In the genomic region with DNA sequence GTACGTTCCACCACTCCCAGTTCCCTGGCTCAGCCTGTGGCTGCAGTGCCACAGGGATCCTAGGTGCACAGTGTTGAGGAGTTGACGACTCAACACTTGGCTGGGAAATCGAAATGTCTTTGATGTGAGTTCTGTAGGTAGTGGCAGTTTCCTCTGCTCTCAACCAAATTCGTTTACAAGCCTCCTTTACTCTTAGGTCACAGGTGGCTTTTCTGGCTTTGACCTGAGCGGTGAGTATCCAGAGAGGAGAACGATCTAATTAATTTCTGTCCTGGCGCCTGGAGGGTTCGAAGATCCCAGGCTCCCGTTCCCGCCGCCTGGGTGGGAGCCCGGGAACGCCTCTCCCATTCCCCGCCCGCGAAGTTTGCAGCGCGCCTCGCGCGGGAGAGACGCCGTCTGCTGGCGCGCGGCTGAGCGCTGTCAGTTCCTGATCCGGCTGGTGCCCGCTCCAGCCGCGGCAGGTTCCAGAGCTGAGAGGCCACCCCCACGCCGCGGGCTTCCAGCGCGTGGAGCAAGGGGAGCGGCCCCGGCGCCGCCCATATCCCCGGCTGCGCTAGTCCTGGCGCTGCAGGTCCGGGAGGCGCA, we compare ENCODE assay signal across 8 cellular contexts. TPM values are rescaled to one million over a fixed set of nuclear protein-coding genes. Genes with fewer than 3 reads are reported as not detected.
DNase-seq lines count a peak whose midpoint lies in the region; ATAC-seq and TF ChIP-seq lines count a peak whose summit lies in the region.

A gene with protein sequence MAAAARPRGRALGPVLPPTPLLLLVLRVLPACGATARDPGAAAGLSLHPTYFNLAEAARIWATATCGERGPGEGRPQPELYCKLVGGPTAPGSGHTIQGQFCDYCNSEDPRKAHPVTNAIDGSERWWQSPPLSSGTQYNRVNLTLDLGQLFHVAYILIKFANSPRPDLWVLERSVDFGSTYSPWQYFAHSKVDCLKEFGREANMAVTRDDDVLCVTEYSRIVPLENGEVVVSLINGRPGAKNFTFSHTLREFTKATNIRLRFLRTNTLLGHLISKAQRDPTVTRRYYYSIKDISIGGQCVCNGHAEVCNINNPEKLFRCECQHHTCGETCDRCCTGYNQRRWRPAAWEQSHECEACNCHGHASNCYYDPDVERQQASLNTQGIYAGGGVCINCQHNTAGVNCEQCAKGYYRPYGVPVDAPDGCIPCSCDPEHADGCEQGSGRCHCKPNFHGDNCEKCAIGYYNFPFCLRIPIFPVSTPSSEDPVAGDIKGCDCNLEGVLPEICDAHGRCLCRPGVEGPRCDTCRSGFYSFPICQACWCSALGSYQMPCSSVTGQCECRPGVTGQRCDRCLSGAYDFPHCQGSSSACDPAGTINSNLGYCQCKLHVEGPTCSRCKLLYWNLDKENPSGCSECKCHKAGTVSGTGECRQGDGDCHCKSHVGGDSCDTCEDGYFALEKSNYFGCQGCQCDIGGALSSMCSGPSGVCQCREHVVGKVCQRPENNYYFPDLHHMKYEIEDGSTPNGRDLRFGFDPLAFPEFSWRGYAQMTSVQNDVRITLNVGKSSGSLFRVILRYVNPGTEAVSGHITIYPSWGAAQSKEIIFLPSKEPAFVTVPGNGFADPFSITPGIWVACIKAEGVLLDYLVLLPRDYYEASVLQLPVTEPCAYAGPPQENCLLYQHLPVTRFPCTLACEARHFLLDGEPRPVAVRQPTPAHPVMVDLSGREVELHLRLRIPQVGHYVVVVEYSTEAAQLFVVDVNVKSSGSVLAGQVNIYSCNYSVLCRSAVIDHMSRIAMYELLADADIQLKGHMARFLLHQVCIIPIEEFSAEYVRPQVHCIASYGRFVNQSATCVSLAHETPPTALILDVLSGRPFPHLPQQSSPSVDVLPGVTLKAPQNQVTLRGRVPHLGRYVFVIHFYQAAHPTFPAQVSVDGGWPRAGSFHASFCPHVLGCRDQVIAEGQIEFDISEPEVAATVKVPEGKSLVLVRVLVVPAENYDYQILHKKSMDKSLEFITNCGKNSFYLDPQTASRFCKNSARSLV (N-terminal part only) (plus strand): TSS at position 423 of the 585 bp plus-strand sequence. CDS start 231 bp downstream, outside the sequence.

- peak within 1 kb of the TSS in 2 of 5 experiments; percentile 40 to 42 for H3K27ac Mint-ChIP-seq in brain

- peak; percentile 75 for DNase-seq in Caki2 (ENCODE audit: low read depth)
- DNase-seq in HPDE6-E6E7 (ENCODE audit: extremely low spot score) = peak; percentile 53
- peak; percentile 8 to 57 for DNase-seq in SW 1271 (lab: John Stamatoyannopoulos, UW)
- DNase-seq in iPS-NIHi11 (ENCODE audit: low spot score) = peak; percentile 73
- no peak for DNase-seq in SKM-1 (lab: John Stamatoyannopoulos, UW; ENCODE audit: unreplicated experiment)

- H3K4me3 Mint-ChIP-seq in brain = peak within 1 kb of the TSS; percentile 80 to 87 (median 84)

- no peaks in the 10 kb centered on the region for H3K9me3 ChIP-seq in skeletal muscle satellite cell (replicated peaks; ENCODE audit: low read length)

- peak within 1 kb of the TSS; percentile 97 for H3K4me2 ChIP-seq in skeletal muscle satellite cell (ENCODE audit: low read length)

- peaks cover 20% of the 10 kb centered on the region for H3K4me1 ChIP-seq in skeletal muscle satellite cell (ENCODE audit: control insufficient read depth, insufficient read depth, low read length)

- peaks cover 26% of the 10 kb centered on the region for H3K27me3 ChIP-seq in skeletal muscle satellite cell (ENCODE audit: control insufficient read depth, insufficient read depth, low read length)

- no peaks in the 10 kb centered on the region for H3K36me3 ChIP-seq in skeletal muscle satellite cell (ENCODE audit: insufficient read depth, low read length)

- peaks cover 50% of the 10 kb centered on the region for H3K27me3 Mint-ChIP-seq in brain

- peak within 1 kb of the TSS; percentile 80 for H3K4me3 ChIP-seq in skeletal muscle satellite cell (ENCODE audit: low read length)

- H3K9ac ChIP-seq in skeletal muscle satellite cell (ENCODE audit: low read depth, low read length) = peak within 1 kb of the TSS; percentile 71

- H3K36me3 Mint-ChIP-seq in brain = no peaks in the 10 kb centered on the region

- no peak for ATAC-seq in GM21515 (IDR thresholded peaks at IDR 0.05; ENCODE audit: unreplicated experiment)

- H3K9me3 Mint-ChIP-seq in brain = peaks cover 0 to 11% (median 4%) of the 10 kb centered on the region in 5 experiments

- peak in 1 of 2 experiments; percentile 23 for TF ChIP-seq CTCF in brain (conservative IDR thresholded peaks at IDR 0.05)

- H3K4me1 Mint-ChIP-seq in brain = peaks cover 5% of the 10 kb centered on the region

- in situ Hi-C loops in Caki2 (cut with HindIII; ENCODE audit: low pct_unique_long_range_greater_than_20kb, low sequenced_read_pairs) = no loop called here

RNA-seq across cellular contexts. Expression of the gene that starts here (rescaled TPM):
- 19.2 and 26.7 TPM in 2 replicates for total RNA-seq in Caki2 (2014; rRNA removed; shearing (Covaris generic); ENCODE audit: low replicate concordance)
- 1.8 TPM for polyA plus RNA-seq in brain (ENCODE audit: insufficient read depth, low read depth, low replicate concordance)
- 1.8 and 2.2 TPM in 2 replicates for total RNA-seq in skeletal muscle satellite cell (2012; rRNA removed)
